8 cellular contexts compared by ENCODE assay signal in genomic region chr18:50297621-50298442, GRCh38. TPM values are rescaled to one million over a fixed set of nuclear protein-coding genes. Genes with fewer than 3 reads are reported as not detected.
DNase-seq lines count a peak whose midpoint lies in the region; ATAC-seq and TF ChIP-seq lines count a peak whose summit lies in the region.

No MANE protein-coding gene starts in this region.

- H3K27ac ChIP-seq in coronary artery (peak overlapping the region in 1 of 2 donors; percentile 22), RWPE1 (no peak overlapping the region; the same call in 1 of the 2 replicates)

- H3K9me3 Mint-ChIP-seq in WTC11 = peaks cover 8% of the 10 kb centered on the region

- TF ChIP-seq CTCF in GM13976 (IDR thresholded peaks at IDR 0.05; ENCODE audit: borderline replicate concordance, control extremely low read depth, extremely low read depth, insufficient read depth, missing control alignments) (no peak), WTC11 (IDR thresholded peaks at IDR 0.05) (no peak), coronary artery (IDR thresholded peaks at IDR 0.05) (no peak), RWPE1 (conservative IDR thresholded peaks at IDR 0.05; ENCODE audit: low read depth) (no peak)

- 0 out of 2 replicates have a peak, but pooled peaks cover 6% of the 10 kb centered on the region for H3K4me1 Mint-ChIP-seq in WTC11

- DNase-seq in GM13976 (ENCODE audit: low spot score) (peak; percentile 89), NCI-H1092 (lab: John Stamatoyannopoulos, UW) (peak; percentile 69), WTC11 (ENCODE audit: low spot score) (peak; percentile 80), coronary artery (ENCODE audit: low spot score) (no peak), kidney glomerular epithelial cell (lab: John Stamatoyannopoulos, UW) (peak; percentile 58), RWPE1 (ENCODE audit: low spot score) (no peak)
- peak; percentile 81 for DNase-seq in stimulated activated CD4-positive, alpha-beta T cell treated with anti-CD3 and anti-CD28 coated beads, Interleukin-15, amount 100 ng/mL, for 24 hours

- ATAC-seq in HG02588 (IDR thresholded peaks at IDR 0.05; ENCODE audit: unreplicated experiment) (peak; percentile 100), WTC11 (peak; percentile 98)

- in situ Hi-C loops in GM13976 (cut with MboI; ENCODE audit: low sequenced_read_pairs, unreplicated experiment) = no loop called here

- CTCF ChIA-PET in WTC11 (lab: Charles Lee) = interaction anchor here (1.1 to 2.0 kb wide), 3 partner anchors 9 to 131 kb away, joined by 7 to 10 read pairs (median 10); no protein-coding TSS in a partner anchor
- CTCF ChIA-PET in RWPE1 (lab: Yijun Ruan, JAX) = no interaction called here

- H3K4me3 ChIP-seq in coronary artery = peak overlapping the region; percentile 72

- H3K4me3 Mint-ChIP-seq in WTC11 = peak overlapping the region; percentile 81

- no peak overlapping the region for H3K27ac Mint-ChIP-seq in WTC11

- H3K36me3 Mint-ChIP-seq in WTC11 = no peaks in the 10 kb centered on the region

- H3K27me3 Mint-ChIP-seq in WTC11 (ENCODE audit: low read depth) = peaks cover 72% of the 10 kb centered on the region

- POLR2A ChIA-PET in WTC11 (lab: Charles Lee) = interaction anchor here (0.9 kb wide), 1 partner anchor 77 kb away, joined by 3 read pairs; the partner anchor contains the start of gene SKA1
- POLR2A ChIA-PET in RWPE1 (lab: Yijun Ruan, JAX; ENCODE audit: low non-redundant PET) = no interaction called here

TF ChIP-seq in WTC11, 78 proteins besides CTCF, POLR2A, EP300 and RAD21:
- TF ChIP-seq ATF1 (CRISPR knock-in tag; IDR thresholded peaks at IDR 0.05) = no peak
- no peak for TF ChIP-seq ATF3 (CRISPR knock-in tag; conservative IDR thresholded peaks at IDR 0.05)
- no peak for TF ChIP-seq MAX (CRISPR knock-in tag; IDR thresholded peaks at IDR 0.05)

RNA-seq across cellular contexts. Expression of gene CXXC1, which starts 10.3 kb away (rescaled TPM):
- 88.7 to 94.5 TPM (median 94.0 TPM) in 3 replicates for total RNA-seq in WTC11 (2021)

RNA-seq across cellular contexts. Expression of gene MBD1, which starts 16.5 kb away (rescaled TPM):
- 47.6 to 53.4 TPM (median 48.4 TPM) in 3 replicates for total RNA-seq in WTC11 (2021)

RNA-seq across cellular contexts. Expression of gene CFAP53, which starts 31.5 kb away (rescaled TPM):
- 0.26 to 0.27 TPM (median 0.27 TPM) in 3 replicates for total RNA-seq in WTC11 (2021)

Comparison
In these comparisons a context has a peak if more than half of its experiments do, and no peak if none do; other contexts are left out.
1. DNase-seq: peak in GM13976 (single experiment), NCI-H1092 (single experiment), WTC11 (single experiment), kidney glomerular epithelial cell (single experiment) and stimulated activated CD4-positive, alpha-beta T cell treated with anti-CD3 and anti-CD28 coated beads, Interleukin-15, amount 100 ng/mL, for 24 hours (single experiment); none in coronary artery (single experiment) and RWPE1 (single experiment).